21 cellular contexts compared by ENCODE assay signal in the genomic region with DNA sequence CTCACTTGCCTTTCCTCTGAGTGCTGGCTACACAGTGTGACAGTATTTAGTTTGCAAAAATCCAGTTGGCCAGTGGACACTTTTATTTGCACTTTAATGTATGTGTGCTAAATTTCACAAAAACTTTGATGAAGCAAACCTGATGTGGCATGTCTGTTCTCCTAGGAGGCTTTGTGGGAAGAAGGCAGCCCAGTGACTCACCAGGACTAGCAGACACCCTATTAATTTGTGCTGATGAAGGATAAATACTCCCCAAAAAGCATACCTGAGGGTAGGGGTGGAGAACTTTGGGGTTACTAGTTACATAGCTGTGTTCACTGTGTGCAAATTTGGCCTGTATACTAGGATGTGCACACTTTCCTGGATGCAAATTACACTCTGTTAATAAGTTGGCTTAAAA. TPM values are rescaled to one million over a fixed set of nuclear protein-coding genes. Genes with fewer than 3 reads are reported as not detected.
A peak's percentile ranks its signal among the peaks of the same experiment; 100 is the strongest.
DNase-seq lines count a peak whose midpoint lies in the region; ATAC-seq, FAIRE-seq and TF ChIP-seq lines count a peak whose summit lies in the region.
"Had no signal": no experiment of that assay in that cellular context is flagged by ENCODE, and none has a peak within 500 bp of the region (broad histone marks: within the 10 kb centered on the region; RNA-seq: fewer than 3 reads in every experiment).

No MANE protein-coding gene starts in this region.

- H3K27me3 ChIP-seq in GM23248 (replicated peaks; ENCODE audit: insufficient read depth) = no peaks in the 10 kb centered on the region

- TF ChIP-seq CTCF in A549 (IDR thresholded peaks at IDR 0.05) (no peak), foreskin fibroblast (IDR thresholded peaks at IDR 0.05; ENCODE audit: low read depth, low read length) (no peak)

- no peaks in the 10 kb centered on the region for H4K20me1 ChIP-seq in GM23248 (ENCODE audit: insufficient read depth)

- no peak overlapping the region for H3K4me2 ChIP-seq in A549
- no peak overlapping the region for H3K4me2 ChIP-seq in GM23248 (ENCODE audit: unreplicated experiment)

- TF ChIP-seq EP300 in A549 (IDR thresholded peaks at IDR 0.05) = no peak

- no peak overlapping the region for H2AFZ ChIP-seq in GM23248

- H3K79me2 ChIP-seq in GM23248 (ENCODE audit: insufficient read depth) = no peaks in the 10 kb centered on the region

- H3K9me2 ChIP-seq in GM23248 (ENCODE audit: insufficient read depth) = no peaks in the 10 kb centered on the region

- H3K27ac ChIP-seq in A549 (no peak overlapping the region), GM23248 (no peak overlapping the region)
- H3K27ac ChIP-seq: C4-2B, HL-60 had no signal

- POLR2A ChIA-PET in A549 (lab: Yijun Ruan, JAX) = no interaction called here

- peaks cover 20% of the 10 kb centered on the region; the same call in 1 of the 2 replicates for H3F3A ChIP-seq in GM23248 (ENCODE audit: insufficient read depth)

- in situ Hi-C loops in GM23248 (cut with MboI) = no loop called here

- CTCF ChIA-PET in A549 (lab: Yijun Ruan, JAX) = interaction anchor here (1.0 to 1.3 kb wide), 3 partner anchors 8 to 20 kb away, joined by 3 to 5 read pairs (median 3); no protein-coding TSS in a partner anchor

- ATAC-seq in A549 = no peak
- ATAC-seq in GM19452 (IDR thresholded peaks at IDR 0.05; ENCODE audit: unreplicated experiment) = no peak
- ATAC-seq in HG03521 (IDR thresholded peaks at IDR 0.05; ENCODE audit: unreplicated experiment) = no peak
- ATAC-seq: HCT116 had no signal

- H3K9me3 ChIP-seq in A549 (no peaks in the 10 kb centered on the region), GM23248 (ENCODE audit: low read depth) (no peaks in the 10 kb centered on the region)
- H3K9me3 ChIP-seq: Caco-2 had no signal

- no peak for TF ChIP-seq POLR2A in A549 (IDR thresholded peaks at IDR 0.05; ENCODE audit: low read length)

- no peak overlapping the region for H3K9ac ChIP-seq in GM23248

- no peak for FAIRE-seq in A549 (lab: Jason Lieb, UNC)
- FAIRE-seq: A204.1, HTR-8/SVneo had no signal

- H3K4me3 ChIP-seq in A549 = no peak overlapping the region
- H3K4me3 ChIP-seq in GM23248 = no peak overlapping the region
- no peak overlapping the region for H3K4me3 ChIP-seq in foreskin fibroblast (ENCODE audit: low read depth in 1 of 2, low read length in 2 of 2)

- no peak for TF ChIP-seq RAD21 in A549 (conservative IDR thresholded peaks at IDR 0.05 in 1 of 2, IDR thresholded peaks at IDR 0.05 in 1 of 2)

- DNase-seq in A549 (ENCODE audit: low read depth in 1 of 2, low spot score in 1 of 2) (no peak), GM23248 (peak; percentile 43), epidermal melanocyte (ENCODE audit: insufficient read length, low spot score) (peak; percentile 9), iris pigment epithelial cell (ENCODE audit: low read depth) (peak; percentile 10), foreskin fibroblast (no peak), DMS 273 (lab: John Stamatoyannopoulos, UW; ENCODE audit: unreplicated experiment) (no peak)
- DNase-seq: Caco-2; NCI-H1417 treated with DMSO at 0.1 percent for 48 hours; NCI-H2029; NCI-H2171; NCI-H446; NCI-H69; NK-92 treated with Interleukin-12 subunit alpha and Interleukin-12 subunit beta, amount 100 ng/mL, for 24 hours; SIG-M5 had no signal

- H3K4me1 ChIP-seq in A549 (no peaks in the 10 kb centered on the region), GM23248 (ENCODE audit: insufficient read depth) (peaks cover 4% of the 10 kb centered on the region; the same call in 1 of the 2 replicates)
- H3K4me1 ChIP-seq: Caco-2 had no signal

- peaks cover 16% of the 10 kb centered on the region; the same call in 1 of the 2 replicates for H3K36me3 ChIP-seq in GM23248 (ENCODE audit: low read depth)

TF ChIP-seq in A549, 52 proteins besides CTCF, POLR2A, EP300 and RAD21:
- TF ChIP-seq, protein P1, sequence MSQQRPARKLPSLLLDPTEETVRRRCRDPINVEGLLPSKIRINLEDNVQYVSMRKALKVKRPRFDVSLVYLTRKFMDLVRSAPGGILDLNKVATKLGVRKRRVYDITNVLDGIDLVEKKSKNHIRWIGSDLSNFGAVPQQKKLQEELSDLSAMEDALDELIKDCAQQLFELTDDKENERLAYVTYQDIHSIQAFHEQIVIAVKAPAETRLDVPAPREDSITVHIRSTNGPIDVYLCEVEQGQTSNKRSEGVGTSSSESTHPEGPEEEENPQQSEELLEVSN (IDR thresholded peaks at IDR 0.05; ENCODE audit: borderline replicate concordance, low read depth) = no peak
- peak; percentile 39 for TF ChIP-seq MAFK (IDR thresholded peaks at IDR 0.05; ENCODE audit: partially characterized antibody)
- TF ChIP-seq, protein P2, sequence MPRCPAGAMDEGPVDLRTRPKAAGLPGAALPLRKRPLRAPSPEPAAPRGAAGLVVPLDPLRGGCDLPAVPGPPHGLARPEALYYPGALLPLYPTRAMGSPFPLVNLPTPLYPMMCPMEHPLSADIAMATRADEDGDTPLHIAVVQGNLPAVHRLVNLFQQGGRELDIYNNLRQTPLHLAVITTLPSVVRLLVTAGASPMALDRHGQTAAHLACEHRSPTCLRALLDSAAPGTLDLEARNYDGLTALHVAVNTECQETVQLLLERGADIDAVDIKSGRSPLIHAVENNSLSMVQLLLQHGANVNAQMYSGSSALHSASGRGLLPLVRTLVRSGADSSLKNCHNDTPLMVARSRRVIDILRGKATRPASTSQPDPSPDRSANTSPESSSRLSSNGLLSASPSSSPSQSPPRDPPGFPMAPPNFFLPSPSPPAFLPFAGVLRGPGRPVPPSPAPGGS (IDR thresholded peaks at IDR 0.05) = no peak

RNA-seq across cellular contexts. Expression of a gene that starts 39.3 kb away (rescaled TPM):
- 20.0 and 22.7 TPM in 2 replicates for polyA plus RNA-seq in A549 (2011; rRNA removed)
- 19.5 and 21.5 TPM in 2 replicates for polyA plus RNA-seq in A549 (2012; cell fraction: cytosol; rRNA removed)
- polyA plus RNA-seq in A549 (2012; cell fraction: nucleus; rRNA removed) = 25.9 and 30.9 TPM in 2 replicates
- polyA plus RNA-seq in A549 (2017; fragmentation: RNase III; extraction: RNeasy Plus Mini Kit Qiagen cat#74134 plus additional on column Dnase treatment) = 9.3 to 12.2 TPM (median 12.0 TPM) in 3 replicates
- 23.6 and 44.5 TPM in 2 replicates for polyA minus RNA-seq in A549 (2011; rRNA and poly(A)+ RNA removed)
- total RNA-seq in GM23248 (2014; rRNA removed; shearing (Covaris generic)) = 17.8 and 18.3 TPM in 2 replicates
- polyA plus RNA-seq in GM23248 (2016; fragmentation: Nextera tagmentation; extraction: Ambion mirVana) = 10.4 and 10.7 TPM in 2 replicates

RNA-seq across cellular contexts. Expression of a gene that starts 55.4 kb away (rescaled TPM):
- polyA plus RNA-seq in A549 (2011; rRNA removed) (10.2 and 11.6 TPM in 2 replicates), A549 (2017; fragmentation: RNase III; extraction: RNeasy Plus Mini Kit Qiagen cat#74134 plus additional on column Dnase treatment) (24.7 to 26.7 TPM (median 26.1 TPM) in 3 replicates), GM23248 (2016; fragmentation: Nextera tagmentation; extraction: Ambion mirVana) (25.6 and 27.5 TPM in 2 replicates)
- 17.7 and 21.0 TPM in 2 replicates for polyA plus RNA-seq in A549 (2012; cell fraction: cytosol; rRNA removed)
- polyA plus RNA-seq in A549 (2012; cell fraction: nucleus; rRNA removed) = 21.3 and 28.6 TPM in 2 replicates
- 8.6 and 9.4 TPM in 2 replicates for polyA minus RNA-seq in A549 (2011; rRNA and poly(A)+ RNA removed)
- total RNA-seq in GM23248 (2014; rRNA removed; shearing (Covaris generic)) = 45.0 and 53.5 TPM in 2 replicates

Comparison
In these comparisons a context has a peak if more than half of its experiments do, and no peak if none do; other contexts are left out.
1. DNase-seq: peak in GM23248 (single experiment), epidermal melanocyte (single experiment) and iris pigment epithelial cell (single experiment); none in A549 (0 of 2), foreskin fibroblast (0 of 2) and DMS 273 (single experiment).